In genomic region chr1:212432706-212433576, GRCh38 we compare ENCODE assay signal across 1 cellular context.
TF ChIP-seq lines count a peak whose summit lies in the region.

Gene NENF, plus strand, starts transcription at chr1:212432920. Its CDS starts 24 bp downstream, at chr1:212432944.

TF ChIP-seq in K562, 482 proteins besides CTCF, POLR2A, EP300 and RAD21 (continued from another document and continues in another):
- TF ChIP-seq BCL6 (CRISPR knock-in tag; IDR thresholded peaks at IDR 0.05) (no peak), MAFG (tag; conservative IDR thresholded peaks at IDR 0.05) (no peak), ZNF407 (IDR thresholded peaks at IDR 0.05; ENCODE audit: low read depth) (no peak), STAT6 (CRISPR knock-in tag; IDR thresholded peaks at IDR 0.05) (no peak), ZNF707 (CRISPR knock-in tag; conservative IDR thresholded peaks at IDR 0.05) (no peak), ZNF41 (CRISPR knock-in tag; conservative IDR thresholded peaks at IDR 0.05) (no peak), NCOA2 (IDR thresholded peaks at IDR 0.05; ENCODE audit: partially characterized antibody in 2 of 2) (no peak), BRCA1 (IDR thresholded peaks at IDR 0.05) (no peak), BRCA1 (CRISPR knock-in tag; IDR thresholded peaks at IDR 0.05) (no peak), ZNF408 (CRISPR knock-in tag; IDR thresholded peaks at IDR 0.05; ENCODE audit: low read depth) (no peak), DMBX1 (CRISPR knock-in tag; IDR thresholded peaks at IDR 0.05; ENCODE audit: borderline replicate concordance) (peak; percentile 51; the same call in 1 of the 2 replicates), SP1 (CRISPR knock-in tag; IDR thresholded peaks at IDR 0.05) (0 out of 2 replicates have a peak, but pooled peaks have one; percentile 1), ZNF395 (CRISPR knock-in tag; IDR thresholded peaks at IDR 0.05) (no peak), TBP (optimal IDR thresholded peaks at IDR 0.05; ENCODE audit: low read depth, low read length) (peak; percentile 64), GABPA (tag; conservative IDR thresholded peaks at IDR 0.05; ENCODE audit: low read depth) (no peak), XRCC4 (IDR thresholded peaks at IDR 0.05; ENCODE audit: extremely low read depth, insufficient read depth, insufficient read length) (no peak), ETS1 (conservative IDR thresholded peaks at IDR 0.05; ENCODE audit: control insufficient read depth, low read depth, low read length) (peak; percentile 72), NRF1 (conservative IDR thresholded peaks at IDR 0.05 in 1 of 2, IDR thresholded peaks at IDR 0.05 in 1 of 2) (peak; percentile 69 to 76; a peak in 3 of 4 replicates), ZFX (CRISPR knock-in tag; IDR thresholded peaks at IDR 0.05) (peak; percentile 69), CHD7 (IDR thresholded peaks at IDR 0.05; ENCODE audit: low read depth, low read length) (no peak), POU5F1 (IDR thresholded peaks at IDR 0.05; ENCODE audit: borderline replicate concordance, low read depth, low read length, partially characterized antibody) (no peak), MCM2 (IDR thresholded peaks at IDR 0.05; ENCODE audit: low read depth) (no peak), STAT5B (CRISPR knock-in tag; IDR thresholded peaks at IDR 0.05) (no peak), RFX5 (IDR thresholded peaks at IDR 0.05; ENCODE audit: low read depth, low read length) (no peak), HBP1 (CRISPR knock-in tag; IDR thresholded peaks at IDR 0.05) (no peak)
